1 cellular context compared by ENCODE assay signal in the genomic region with DNA sequence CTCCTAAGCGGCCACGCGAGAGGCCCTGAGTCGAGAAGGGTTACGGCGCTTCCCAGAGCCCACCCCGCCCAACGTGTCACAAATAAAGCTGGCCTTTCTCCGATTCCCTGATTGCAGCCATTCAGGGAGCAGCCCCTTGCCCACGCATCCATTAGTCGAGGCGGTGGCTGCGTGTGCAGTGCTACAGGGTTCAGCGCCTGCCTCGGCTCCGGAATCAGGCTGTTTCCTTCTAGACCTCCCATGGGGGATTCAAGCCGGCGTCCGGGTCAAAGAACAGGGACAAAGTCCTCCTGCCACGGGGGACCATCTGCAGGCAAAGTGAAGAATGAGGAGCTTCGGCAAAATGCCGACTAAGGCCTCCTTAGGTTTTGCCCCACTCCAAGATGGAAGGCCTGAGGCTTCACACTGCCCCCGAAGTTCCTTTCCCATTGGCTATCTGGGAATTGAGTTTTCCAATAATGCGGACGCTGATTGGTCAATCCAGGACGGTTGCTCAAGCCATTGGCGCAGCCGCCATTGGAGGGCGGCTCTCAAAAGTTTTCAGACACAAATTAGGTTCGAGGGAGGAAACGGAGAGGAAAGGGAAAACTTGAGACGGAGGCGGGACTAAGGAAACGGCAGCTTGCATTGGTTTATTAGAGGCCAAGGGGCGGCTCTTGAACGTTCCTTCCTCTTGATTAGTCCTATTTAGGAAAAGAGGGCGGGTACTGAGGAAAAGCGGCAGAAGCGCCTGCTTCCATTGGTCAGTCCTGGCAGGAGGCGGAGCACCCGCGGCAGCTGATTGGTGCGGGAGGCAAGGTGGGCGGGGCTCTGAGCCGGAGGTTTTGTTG.
TF ChIP-seq lines count a peak whose summit lies in the region.

No MANE protein-coding gene starts in this region.

TF ChIP-seq in HepG2, 621 proteins besides CTCF, POLR2A, EP300 and RAD21 (continued from another document and continues in another):
- TF ChIP-seq, protein P1, sequence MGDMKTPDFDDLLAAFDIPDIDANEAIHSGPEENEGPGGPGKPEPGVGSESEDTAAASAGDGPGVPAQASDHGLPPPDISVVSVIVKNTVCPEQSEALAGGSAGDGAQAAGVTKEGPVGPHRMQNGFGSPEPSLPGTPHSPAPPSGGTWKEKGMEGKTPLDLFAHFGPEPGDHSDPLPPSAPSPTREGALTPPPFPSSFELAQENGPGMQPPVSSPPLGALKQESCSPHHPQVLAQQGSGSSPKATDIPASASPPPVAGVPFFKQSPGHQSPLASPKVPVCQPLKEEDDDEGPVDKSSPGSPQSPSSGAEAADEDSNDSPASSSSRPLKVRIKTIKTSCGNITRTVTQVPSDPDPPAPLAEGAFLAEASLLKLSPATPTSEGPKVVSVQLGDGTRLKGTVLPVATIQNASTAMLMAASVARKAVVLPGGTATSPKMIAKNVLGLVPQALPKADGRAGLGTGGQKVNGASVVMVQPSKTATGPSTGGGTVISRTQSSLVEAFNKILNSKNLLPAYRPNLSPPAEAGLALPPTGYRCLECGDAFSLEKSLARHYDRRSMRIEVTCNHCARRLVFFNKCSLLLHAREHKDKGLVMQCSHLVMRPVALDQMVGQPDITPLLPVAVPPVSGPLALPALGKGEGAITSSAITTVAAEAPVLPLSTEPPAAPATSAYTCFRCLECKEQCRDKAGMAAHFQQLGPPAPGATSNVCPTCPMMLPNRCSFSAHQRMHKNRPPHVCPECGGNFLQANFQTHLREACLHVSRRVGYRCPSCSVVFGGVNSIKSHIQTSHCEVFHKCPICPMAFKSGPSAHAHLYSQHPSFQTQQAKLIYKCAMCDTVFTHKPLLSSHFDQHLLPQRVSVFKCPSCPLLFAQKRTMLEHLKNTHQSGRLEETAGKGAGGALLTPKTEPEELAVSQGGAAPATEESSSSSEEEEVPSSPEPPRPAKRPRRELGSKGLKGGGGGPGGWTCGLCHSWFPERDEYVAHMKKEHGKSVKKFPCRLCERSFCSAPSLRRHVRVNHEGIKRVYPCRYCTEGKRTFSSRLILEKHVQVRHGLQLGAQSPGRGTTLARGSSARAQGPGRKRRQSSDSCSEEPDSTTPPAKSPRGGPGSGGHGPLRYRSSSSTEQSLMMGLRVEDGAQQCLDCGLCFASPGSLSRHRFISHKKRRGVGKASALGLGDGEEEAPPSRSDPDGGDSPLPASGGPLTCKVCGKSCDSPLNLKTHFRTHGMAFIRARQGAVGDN (CRISPR knock-in tag; IDR thresholded peaks at IDR 0.05), result peak; percentile 83
- TF ChIP-seq SMAD9 (CRISPR knock-in tag; IDR thresholded peaks at IDR 0.05), result no peak
- TF ChIP-seq, protein P2, sequence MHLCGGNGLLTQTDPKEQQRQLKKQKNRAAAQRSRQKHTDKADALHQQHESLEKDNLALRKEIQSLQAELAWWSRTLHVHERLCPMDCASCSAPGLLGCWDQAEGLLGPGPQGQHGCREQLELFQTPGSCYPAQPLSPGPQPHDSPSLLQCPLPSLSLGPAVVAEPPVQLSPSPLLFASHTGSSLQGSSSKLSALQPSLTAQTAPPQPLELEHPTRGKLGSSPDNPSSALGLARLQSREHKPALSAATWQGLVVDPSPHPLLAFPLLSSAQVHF (CRISPR knock-in tag; IDR thresholded peaks at IDR 0.05), result no peak
- TF ChIP-seq, protein P3, sequence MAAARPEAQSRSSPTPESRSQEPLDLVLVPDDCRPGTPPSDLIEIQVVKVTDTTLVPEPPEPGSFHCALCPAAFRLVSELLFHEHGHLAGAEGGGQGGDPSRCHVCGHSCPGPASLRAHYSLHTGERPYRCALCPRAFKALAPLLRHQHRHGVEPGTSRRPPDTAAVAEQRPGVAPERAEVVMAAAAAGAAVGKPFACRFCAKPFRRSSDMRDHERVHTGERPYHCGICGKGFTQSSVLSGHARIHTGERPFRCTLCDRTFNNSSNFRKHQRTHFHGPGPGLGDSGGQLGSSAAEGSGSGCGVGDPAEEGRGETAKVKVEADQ (CRISPR knock-in tag; IDR thresholded peaks at IDR 0.05; ENCODE audit: borderline replicate concordance), result 0 out of 2 replicates have a peak, but pooled peaks have one; percentile 47
- TF ChIP-seq, protein P4, sequence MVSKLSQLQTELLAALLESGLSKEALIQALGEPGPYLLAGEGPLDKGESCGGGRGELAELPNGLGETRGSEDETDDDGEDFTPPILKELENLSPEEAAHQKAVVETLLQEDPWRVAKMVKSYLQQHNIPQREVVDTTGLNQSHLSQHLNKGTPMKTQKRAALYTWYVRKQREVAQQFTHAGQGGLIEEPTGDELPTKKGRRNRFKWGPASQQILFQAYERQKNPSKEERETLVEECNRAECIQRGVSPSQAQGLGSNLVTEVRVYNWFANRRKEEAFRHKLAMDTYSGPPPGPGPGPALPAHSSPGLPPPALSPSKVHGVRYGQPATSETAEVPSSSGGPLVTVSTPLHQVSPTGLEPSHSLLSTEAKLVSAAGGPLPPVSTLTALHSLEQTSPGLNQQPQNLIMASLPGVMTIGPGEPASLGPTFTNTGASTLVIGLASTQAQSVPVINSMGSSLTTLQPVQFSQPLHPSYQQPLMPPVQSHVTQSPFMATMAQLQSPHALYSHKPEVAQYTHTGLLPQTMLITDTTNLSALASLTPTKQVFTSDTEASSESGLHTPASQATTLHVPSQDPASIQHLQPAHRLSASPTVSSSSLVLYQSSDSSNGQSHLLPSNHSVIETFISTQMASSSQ (IDR thresholded peaks at IDR 0.05; ENCODE audit: low read depth), result peak; percentile 59; the same call in 1 of the 2 replicates
- TF ChIP-seq, protein P4 (CRISPR knock-in tag; IDR thresholded peaks at IDR 0.05; ENCODE audit: borderline replicate concordance), result no peak; the same call in 1 of the 2 replicates
- TF ChIP-seq ZNF441 (CRISPR knock-in tag; IDR thresholded peaks at IDR 0.05; ENCODE audit: borderline replicate concordance), result peak; percentile 80; the same call in 1 of the 2 replicates
- TF ChIP-seq ZNF329 (CRISPR knock-in tag; IDR thresholded peaks at IDR 0.05; ENCODE audit: low read depth), result no peak
- TF ChIP-seq, protein P5, sequence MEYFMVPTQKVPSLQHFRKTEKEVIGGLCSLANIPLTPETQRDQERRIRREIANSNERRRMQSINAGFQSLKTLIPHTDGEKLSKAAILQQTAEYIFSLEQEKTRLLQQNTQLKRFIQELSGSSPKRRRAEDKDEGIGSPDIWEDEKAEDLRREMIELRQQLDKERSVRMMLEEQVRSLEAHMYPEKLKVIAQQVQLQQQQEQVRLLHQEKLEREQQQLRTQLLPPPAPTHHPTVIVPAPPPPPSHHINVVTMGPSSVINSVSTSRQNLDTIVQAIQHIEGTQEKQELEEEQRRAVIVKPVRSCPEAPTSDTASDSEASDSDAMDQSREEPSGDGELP (IDR thresholded peaks at IDR 0.05; ENCODE audit: borderline replicate concordance, low read depth), result 0 out of 2 replicates have a peak, but pooled peaks have one; percentile 41
- no peak for TF ChIP-seq NPAS2 (CRISPR knock-in tag; IDR thresholded peaks at IDR 0.05; ENCODE audit: borderline replicate concordance)
- no peak for TF ChIP-seq ONECUT2 (CRISPR knock-in tag; IDR thresholded peaks at IDR 0.05)
- no peak for TF ChIP-seq SRSF1 (optimal IDR thresholded peaks at IDR 0.05; ENCODE audit: low read depth, low read length)
- TF ChIP-seq AGO2 (optimal IDR thresholded peaks at IDR 0.05; ENCODE audit: low read depth, low read length), result peak; percentile 88
- TF ChIP-seq, protein P6, sequence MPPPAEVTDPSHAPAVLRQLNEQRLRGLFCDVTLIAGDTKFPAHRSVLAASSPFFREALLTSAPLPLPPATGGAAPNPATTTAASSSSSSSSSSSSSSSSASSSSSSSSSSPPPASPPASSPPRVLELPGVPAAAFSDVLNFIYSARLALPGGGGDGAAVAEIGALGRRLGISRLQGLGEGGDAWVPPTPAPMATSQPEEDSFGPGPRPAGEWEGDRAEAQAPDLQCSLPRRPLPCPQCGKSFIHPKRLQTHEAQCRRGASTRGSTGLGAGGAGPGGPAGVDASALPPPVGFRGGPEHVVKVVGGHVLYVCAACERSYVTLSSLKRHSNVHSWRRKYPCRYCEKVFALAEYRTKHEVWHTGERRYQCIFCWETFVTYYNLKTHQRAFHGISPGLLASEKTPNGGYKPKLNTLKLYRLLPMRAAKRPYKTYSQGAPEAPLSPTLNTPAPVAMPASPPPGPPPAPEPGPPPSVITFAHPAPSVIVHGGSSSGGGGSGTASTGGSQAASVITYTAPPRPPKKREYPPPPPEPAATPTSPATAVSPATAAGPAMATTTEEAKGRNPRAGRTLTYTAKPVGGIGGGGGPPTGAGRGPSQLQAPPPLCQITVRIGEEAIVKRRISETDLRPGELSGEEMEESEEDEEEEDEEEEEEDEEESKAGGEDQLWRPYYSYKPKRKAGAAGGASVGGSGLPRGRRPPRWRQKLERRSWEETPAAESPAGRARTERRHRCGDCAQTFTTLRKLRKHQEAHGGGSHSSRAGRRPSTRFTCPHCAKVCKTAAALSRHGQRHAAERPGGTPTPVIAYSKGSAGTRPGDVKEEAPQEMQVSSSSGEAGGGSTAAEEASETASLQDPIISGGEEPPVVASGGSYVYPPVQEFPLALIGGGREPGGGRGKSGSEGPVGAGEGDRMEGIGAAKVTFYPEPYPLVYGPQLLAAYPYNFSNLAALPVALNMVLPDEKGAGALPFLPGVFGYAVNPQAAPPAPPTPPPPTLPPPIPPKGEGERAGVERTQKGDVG (CRISPR knock-in tag; IDR thresholded peaks at IDR 0.05; ENCODE audit: borderline replicate concordance), result no peak; the same call in 1 of the 2 replicates
- TF ChIP-seq SALL2 (CRISPR knock-in tag; IDR thresholded peaks at IDR 0.05), result peak; percentile 65; the same call in 1 of the 2 replicates
- TF ChIP-seq RBFOX2 (IDR thresholded peaks at IDR 0.05; ENCODE audit: low read depth, low read length), result peak; percentile 10
- peak; percentile 75; the same call in 1 of the 2 replicates for TF ChIP-seq NFRKB (IDR thresholded peaks at IDR 0.05)
- TF ChIP-seq ZNF124 (CRISPR knock-in tag; IDR thresholded peaks at IDR 0.05), result no peak; the same call in 1 of the 2 replicates
- TF ChIP-seq ZNF292 (CRISPR knock-in tag; IDR thresholded peaks at IDR 0.05; ENCODE audit: borderline replicate concordance, low read depth), result peak; percentile 14; the same call in 1 of the 2 replicates
- TF ChIP-seq ZNF552 (CRISPR knock-in tag; IDR thresholded peaks at IDR 0.05; ENCODE audit: borderline replicate concordance), result no peak
- TF ChIP-seq ATAD3A (CRISPR knock-in tag; IDR thresholded peaks at IDR 0.05), result 0 out of 2 replicates have a peak, but pooled peaks have one; percentile 20
- TF ChIP-seq ZNF777 (CRISPR knock-in tag; IDR thresholded peaks at IDR 0.05), result peak; percentile 25; the same call in 1 of the 2 replicates
- TF ChIP-seq, protein P7, sequence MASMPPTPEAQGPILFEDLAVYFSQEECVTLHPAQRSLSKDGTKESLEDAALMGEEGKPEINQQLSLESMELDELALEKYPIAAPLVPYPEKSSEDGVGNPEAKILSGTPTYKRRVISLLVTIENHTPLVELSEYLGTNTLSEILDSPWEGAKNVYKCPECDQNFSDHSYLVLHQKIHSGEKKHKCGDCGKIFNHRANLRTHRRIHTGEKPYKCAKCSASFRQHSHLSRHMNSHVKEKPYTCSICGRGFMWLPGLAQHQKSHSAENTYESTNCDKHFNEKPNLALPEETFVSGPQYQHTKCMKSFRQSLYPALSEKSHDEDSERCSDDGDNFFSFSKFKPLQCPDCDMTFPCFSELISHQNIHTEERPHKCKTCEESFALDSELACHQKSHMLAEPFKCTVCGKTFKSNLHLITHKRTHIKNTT (CRISPR knock-in tag; IDR thresholded peaks at IDR 0.05), result no peak
- no peak for TF ChIP-seq SOX13 (IDR thresholded peaks at IDR 0.05)
- peak in 1 of 2 experiments; percentile 20; a peak in 1 of 4 replicates for TF ChIP-seq SOX13 (CRISPR knock-in tag; conservative IDR thresholded peaks at IDR 0.05 in 1 of 2, IDR thresholded peaks at IDR 0.05 in 1 of 2)
- 0 out of 2 replicates have a peak, but pooled peaks have one; percentile 45 for TF ChIP-seq ZNF468 (CRISPR knock-in tag; IDR thresholded peaks at IDR 0.05)
- no peak for TF ChIP-seq ZNF570 (CRISPR knock-in tag; IDR thresholded peaks at IDR 0.05; ENCODE audit: borderline replicate concordance)
- TF ChIP-seq MED8 (CRISPR knock-in tag; IDR thresholded peaks at IDR 0.05; ENCODE audit: insufficient replicate concordance), result peak; percentile 34
- no peak; the same call in 1 of the 2 replicates for TF ChIP-seq ZBTB42 (CRISPR knock-in tag; IDR thresholded peaks at IDR 0.05)
- peak; percentile 42 for TF ChIP-seq CCAR2 (optimal IDR thresholded peaks at IDR 0.05; ENCODE audit: low read depth, low read length)
- peak; percentile 82 for TF ChIP-seq POGZ (CRISPR knock-in tag; IDR thresholded peaks at IDR 0.05)
- TF ChIP-seq, protein P8, sequence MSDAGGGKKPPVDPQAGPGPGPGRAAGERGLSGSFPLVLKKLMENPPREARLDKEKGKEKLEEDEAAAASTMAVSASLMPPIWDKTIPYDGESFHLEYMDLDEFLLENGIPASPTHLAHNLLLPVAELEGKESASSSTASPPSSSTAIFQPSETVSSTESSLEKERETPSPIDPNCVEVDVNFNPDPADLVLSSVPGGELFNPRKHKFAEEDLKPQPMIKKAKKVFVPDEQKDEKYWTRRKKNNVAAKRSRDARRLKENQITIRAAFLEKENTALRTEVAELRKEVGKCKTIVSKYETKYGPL (CRISPR knock-in tag; IDR thresholded peaks at IDR 0.05), result no peak
- TF ChIP-seq, protein P9, sequence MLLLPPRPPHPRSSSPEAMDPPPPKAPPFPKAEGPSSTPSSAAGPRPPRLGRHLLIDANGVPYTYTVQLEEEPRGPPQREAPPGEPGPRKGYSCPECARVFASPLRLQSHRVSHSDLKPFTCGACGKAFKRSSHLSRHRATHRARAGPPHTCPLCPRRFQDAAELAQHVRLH (CRISPR knock-in tag; IDR thresholded peaks at IDR 0.05; ENCODE audit: borderline replicate concordance, low read depth), result peak; percentile 44; the same call in 1 of the 2 replicates
- TF ChIP-seq NAIF1 (CRISPR knock-in tag; IDR thresholded peaks at IDR 0.05; ENCODE audit: borderline replicate concordance), result no peak
- peak; percentile 83; the same call in 1 of the 2 replicates for TF ChIP-seq NCOA1 (CRISPR knock-in tag; IDR thresholded peaks at IDR 0.05)
- no peak for TF ChIP-seq FLYWCH1 (CRISPR knock-in tag; IDR thresholded peaks at IDR 0.05)
